In the genomic region with DNA sequence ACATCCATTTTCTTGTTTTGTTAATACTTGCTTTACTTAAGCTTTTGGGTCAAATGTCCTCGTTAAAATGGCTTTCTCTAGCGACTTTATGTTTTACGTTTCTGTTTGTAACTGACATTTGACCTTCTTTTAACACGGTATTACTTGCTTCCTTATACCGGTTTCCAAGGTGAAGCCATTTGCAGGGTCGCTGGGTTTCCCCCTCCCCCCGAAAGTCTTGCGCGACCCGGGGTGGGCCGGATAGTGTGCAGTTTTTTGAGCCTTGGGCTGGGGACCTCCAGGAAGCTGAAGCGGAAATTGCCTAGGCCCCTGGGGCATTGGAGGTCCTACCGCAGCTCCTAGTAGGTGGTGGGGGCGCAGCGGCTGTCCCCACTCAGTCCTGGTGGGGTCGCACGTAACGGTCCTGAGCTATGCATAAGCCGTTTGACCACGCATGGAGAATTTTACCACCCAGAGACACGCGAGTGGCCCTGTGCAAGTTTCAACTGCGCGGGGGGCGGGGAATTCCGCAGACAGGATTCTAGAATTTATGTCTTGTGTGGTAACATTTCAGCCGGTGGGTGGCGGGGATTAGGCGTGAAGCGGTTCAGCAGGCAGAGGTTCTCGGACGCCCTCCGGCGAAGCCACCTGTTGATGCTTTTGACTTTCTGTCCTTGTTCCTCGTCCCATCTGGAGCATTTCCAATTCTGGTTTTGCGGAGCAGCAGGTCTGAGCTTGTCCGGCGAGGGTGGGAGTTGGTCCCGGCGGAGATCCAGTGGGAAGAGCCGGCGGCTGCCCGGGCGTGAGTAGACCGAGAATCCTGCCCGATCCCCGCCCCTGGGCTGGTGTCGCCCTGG, we compare ENCODE assay signal across 1 cellular context.
TF ChIP-seq lines count a peak whose summit lies in the region.

No MANE protein-coding gene starts in this region.

TF ChIP-seq in HepG2, 621 proteins besides CTCF, POLR2A, EP300 and RAD21 (continued from another document and continues in another):
- TF ChIP-seq KAT8 (CRISPR knock-in tag; IDR thresholded peaks at IDR 0.05) (peak; percentile 81; the same call in 1 of the 2 replicates), HNRNPLL (IDR thresholded peaks at IDR 0.05; ENCODE audit: low read depth, low read length, poor library complexity, severe bottlenecking) (peak; percentile 92), AKAP8 (CRISPR knock-in tag; IDR thresholded peaks at IDR 0.05) (no peak; the same call in 1 of the 2 replicates), FOSL1 (CRISPR knock-in tag; IDR thresholded peaks at IDR 0.05; ENCODE audit: borderline replicate concordance) (no peak), ZNF12 (CRISPR knock-in tag; IDR thresholded peaks at IDR 0.05) (peak; percentile 47; the same call in 1 of the 2 replicates), ZMYM2 (CRISPR knock-in tag; IDR thresholded peaks at IDR 0.05) (no peak), RELA (CRISPR knock-in tag; IDR thresholded peaks at IDR 0.05) (0 out of 2 replicates have a peak, but pooled peaks have one; percentile 63), XBP1 (CRISPR knock-in tag; IDR thresholded peaks at IDR 0.05) (no peak), ZNF510 (CRISPR knock-in tag; IDR thresholded peaks at IDR 0.05; ENCODE audit: low read depth) (peak; percentile 96), FLYWCH1 (CRISPR knock-in tag; IDR thresholded peaks at IDR 0.05) (no peak), ZFP36L2 (CRISPR knock-in tag; IDR thresholded peaks at IDR 0.05) (no peak; the same call in 1 of the 2 replicates), ZNF251 (CRISPR knock-in tag; IDR thresholded peaks at IDR 0.05) (0 out of 2 replicates have a peak, but pooled peaks have one; percentile 59), ZNF343 (CRISPR knock-in tag; IDR thresholded peaks at IDR 0.05) (peak; percentile 97), ZNF781 (CRISPR knock-in tag; IDR thresholded peaks at IDR 0.05; ENCODE audit: borderline replicate concordance, not compliant biosample characterization) (no peak), FOXK2 (IDR thresholded peaks at IDR 0.05) (no peak), SMARCC2 (IDR thresholded peaks at IDR 0.05) (no peak), THYN1 (CRISPR knock-in tag; IDR thresholded peaks at IDR 0.05; ENCODE audit: borderline replicate concordance, low read depth) (no peak), SRSF9 (IDR thresholded peaks at IDR 0.05; ENCODE audit: borderline replicate concordance, insufficient read depth, low read depth, low read length, poor library complexity, severe bottlenecking) (no peak), ZNF7 (CRISPR knock-in tag; IDR thresholded peaks at IDR 0.05) (no peak), ZFAT (CRISPR knock-in tag; conservative IDR thresholded peaks at IDR 0.05) (no peak), ZNF296 (CRISPR knock-in tag; conservative IDR thresholded peaks at IDR 0.05) (no peak), ZFP90 (CRISPR knock-in tag; IDR thresholded peaks at IDR 0.05; ENCODE audit: borderline replicate concordance) (peak; percentile 96; the same call in 1 of the 2 replicates), ZNF776 (CRISPR knock-in tag; IDR thresholded peaks at IDR 0.05) (no peak; the same call in 1 of the 2 replicates), ZSCAN25 (CRISPR knock-in tag; IDR thresholded peaks at IDR 0.05) (0 out of 2 replicates have a peak, but pooled peaks have one; percentile 49), TAF15 (IDR thresholded peaks at IDR 0.05; ENCODE audit: low read depth, low read length, poor library complexity, severe bottlenecking) (no peak), ZNF468 (CRISPR knock-in tag; IDR thresholded peaks at IDR 0.05) (no peak), ZBTB8A (CRISPR knock-in tag; IDR thresholded peaks at IDR 0.05; ENCODE audit: borderline replicate concordance, low read depth) (peak; percentile 73), FIP1L1 (IDR thresholded peaks at IDR 0.05; ENCODE audit: borderline replicate concordance, insufficient read depth, low read depth, low read length) (no peak), KLF15 (CRISPR knock-in tag; IDR thresholded peaks at IDR 0.05; ENCODE audit: borderline replicate concordance) (peak; percentile 44; the same call in 1 of the 2 replicates), ZZZ3 (CRISPR knock-in tag; IDR thresholded peaks at IDR 0.05; ENCODE audit: borderline replicate concordance) (peak; percentile 87), MAZ (IDR thresholded peaks at IDR 0.05; ENCODE audit: borderline replicate concordance, low read depth, low read length) (no peak; the same call in 1 of the 2 replicates), MAZ (CRISPR knock-in tag; IDR thresholded peaks at IDR 0.05; ENCODE audit: low read depth) (peak; percentile 75; the same call in 1 of the 2 replicates), PHF8 (CRISPR knock-in tag; IDR thresholded peaks at IDR 0.05) (peak; percentile 66), CAMTA2 (CRISPR knock-in tag; IDR thresholded peaks at IDR 0.05; ENCODE audit: borderline replicate concordance) (peak; percentile 59; the same call in 1 of the 2 replicates), SNRNP70 (IDR thresholded peaks at IDR 0.05; ENCODE audit: low read depth, low read length) (no peak), PHB2 (IDR thresholded peaks at IDR 0.05; ENCODE audit: partially characterized antibody) (no peak), CCAR2 (optimal IDR thresholded peaks at IDR 0.05; ENCODE audit: low read depth, low read length) (peak; percentile 67), NCOR1 (IDR thresholded peaks at IDR 0.05; ENCODE audit: borderline replicate concordance, low read length) (peak; percentile 66)
- TF ChIP-seq, protein P1, sequence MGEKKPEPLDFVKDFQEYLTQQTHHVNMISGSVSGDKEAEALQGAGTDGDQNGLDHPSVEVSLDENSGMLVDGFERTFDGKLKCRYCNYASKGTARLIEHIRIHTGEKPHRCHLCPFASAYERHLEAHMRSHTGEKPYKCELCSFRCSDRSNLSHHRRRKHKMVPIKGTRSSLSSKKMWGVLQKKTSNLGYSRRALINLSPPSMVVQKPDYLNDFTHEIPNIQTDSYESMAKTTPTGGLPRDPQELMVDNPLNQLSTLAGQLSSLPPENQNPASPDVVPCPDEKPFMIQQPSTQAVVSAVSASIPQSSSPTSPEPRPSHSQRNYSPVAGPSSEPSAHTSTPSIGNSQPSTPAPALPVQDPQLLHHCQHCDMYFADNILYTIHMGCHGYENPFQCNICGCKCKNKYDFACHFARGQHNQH (CRISPR knock-in tag; IDR thresholded peaks at IDR 0.05), result peak; percentile 84
- TF ChIP-seq, protein P2, sequence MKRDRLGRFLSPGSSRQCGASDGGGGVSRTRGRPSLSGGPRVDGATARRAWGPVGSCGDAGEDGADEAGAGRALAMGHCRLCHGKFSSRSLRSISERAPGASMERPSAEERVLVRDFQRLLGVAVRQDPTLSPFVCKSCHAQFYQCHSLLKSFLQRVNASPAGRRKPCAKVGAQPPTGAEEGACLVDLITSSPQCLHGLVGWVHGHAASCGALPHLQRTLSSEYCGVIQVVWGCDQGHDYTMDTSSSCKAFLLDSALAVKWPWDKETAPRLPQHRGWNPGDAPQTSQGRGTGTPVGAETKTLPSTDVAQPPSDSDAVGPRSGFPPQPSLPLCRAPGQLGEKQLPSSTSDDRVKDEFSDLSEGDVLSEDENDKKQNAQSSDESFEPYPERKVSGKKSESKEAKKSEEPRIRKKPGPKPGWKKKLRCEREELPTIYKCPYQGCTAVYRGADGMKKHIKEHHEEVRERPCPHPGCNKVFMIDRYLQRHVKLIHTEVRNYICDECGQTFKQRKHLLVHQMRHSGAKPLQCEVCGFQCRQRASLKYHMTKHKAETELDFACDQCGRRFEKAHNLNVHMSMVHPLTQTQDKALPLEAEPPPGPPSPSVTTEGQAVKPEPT (CRISPR knock-in tag; IDR thresholded peaks at IDR 0.05; ENCODE audit: low read depth), result peak; percentile 94
- TF ChIP-seq, protein P3, sequence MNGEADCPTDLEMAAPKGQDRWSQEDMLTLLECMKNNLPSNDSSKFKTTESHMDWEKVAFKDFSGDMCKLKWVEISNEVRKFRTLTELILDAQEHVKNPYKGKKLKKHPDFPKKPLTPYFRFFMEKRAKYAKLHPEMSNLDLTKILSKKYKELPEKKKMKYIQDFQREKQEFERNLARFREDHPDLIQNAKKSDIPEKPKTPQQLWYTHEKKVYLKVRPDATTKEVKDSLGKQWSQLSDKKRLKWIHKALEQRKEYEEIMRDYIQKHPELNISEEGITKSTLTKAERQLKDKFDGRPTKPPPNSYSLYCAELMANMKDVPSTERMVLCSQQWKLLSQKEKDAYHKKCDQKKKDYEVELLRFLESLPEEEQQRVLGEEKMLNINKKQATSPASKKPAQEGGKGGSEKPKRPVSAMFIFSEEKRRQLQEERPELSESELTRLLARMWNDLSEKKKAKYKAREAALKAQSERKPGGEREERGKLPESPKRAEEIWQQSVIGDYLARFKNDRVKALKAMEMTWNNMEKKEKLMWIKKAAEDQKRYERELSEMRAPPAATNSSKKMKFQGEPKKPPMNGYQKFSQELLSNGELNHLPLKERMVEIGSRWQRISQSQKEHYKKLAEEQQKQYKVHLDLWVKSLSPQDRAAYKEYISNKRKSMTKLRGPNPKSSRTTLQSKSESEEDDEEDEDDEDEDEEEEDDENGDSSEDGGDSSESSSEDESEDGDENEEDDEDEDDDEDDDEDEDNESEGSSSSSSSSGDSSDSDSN (CRISPR knock-in tag; IDR thresholded peaks at IDR 0.05), result peak; percentile 65
- TF ChIP-seq, protein P4, sequence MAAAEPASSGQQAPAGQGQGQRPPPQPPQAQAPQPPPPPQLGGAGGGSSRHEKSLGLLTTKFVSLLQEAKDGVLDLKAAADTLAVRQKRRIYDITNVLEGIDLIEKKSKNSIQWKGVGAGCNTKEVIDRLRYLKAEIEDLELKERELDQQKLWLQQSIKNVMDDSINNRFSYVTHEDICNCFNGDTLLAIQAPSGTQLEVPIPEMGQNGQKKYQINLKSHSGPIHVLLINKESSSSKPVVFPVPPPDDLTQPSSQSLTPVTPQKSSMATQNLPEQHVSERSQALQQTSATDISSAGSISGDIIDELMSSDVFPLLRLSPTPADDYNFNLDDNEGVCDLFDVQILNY (CRISPR knock-in tag; conservative IDR thresholded peaks at IDR 0.05), result no peak
- TF ChIP-seq, protein P5, sequence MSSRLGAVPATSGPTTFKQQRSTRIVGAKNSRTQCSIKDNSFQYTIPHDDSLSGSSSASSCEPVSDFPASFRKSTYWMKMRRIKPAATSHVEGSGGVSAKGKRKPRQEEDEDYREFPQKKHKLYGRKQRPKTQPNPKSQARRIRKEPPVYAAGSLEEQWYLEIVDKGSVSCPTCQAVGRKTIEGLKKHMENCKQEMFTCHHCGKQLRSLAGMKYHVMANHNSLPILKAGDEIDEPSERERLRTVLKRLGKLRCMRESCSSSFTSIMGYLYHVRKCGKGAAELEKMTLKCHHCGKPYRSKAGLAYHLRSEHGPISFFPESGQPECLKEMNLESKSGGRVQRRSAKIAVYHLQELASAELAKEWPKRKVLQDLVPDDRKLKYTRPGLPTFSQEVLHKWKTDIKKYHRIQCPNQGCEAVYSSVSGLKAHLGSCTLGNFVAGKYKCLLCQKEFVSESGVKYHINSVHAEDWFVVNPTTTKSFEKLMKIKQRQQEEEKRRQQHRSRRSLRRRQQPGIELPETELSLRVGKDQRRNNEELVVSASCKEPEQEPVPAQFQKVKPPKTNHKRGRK (CRISPR knock-in tag; IDR thresholded peaks at IDR 0.05), result no peak
- TF ChIP-seq, protein P6, sequence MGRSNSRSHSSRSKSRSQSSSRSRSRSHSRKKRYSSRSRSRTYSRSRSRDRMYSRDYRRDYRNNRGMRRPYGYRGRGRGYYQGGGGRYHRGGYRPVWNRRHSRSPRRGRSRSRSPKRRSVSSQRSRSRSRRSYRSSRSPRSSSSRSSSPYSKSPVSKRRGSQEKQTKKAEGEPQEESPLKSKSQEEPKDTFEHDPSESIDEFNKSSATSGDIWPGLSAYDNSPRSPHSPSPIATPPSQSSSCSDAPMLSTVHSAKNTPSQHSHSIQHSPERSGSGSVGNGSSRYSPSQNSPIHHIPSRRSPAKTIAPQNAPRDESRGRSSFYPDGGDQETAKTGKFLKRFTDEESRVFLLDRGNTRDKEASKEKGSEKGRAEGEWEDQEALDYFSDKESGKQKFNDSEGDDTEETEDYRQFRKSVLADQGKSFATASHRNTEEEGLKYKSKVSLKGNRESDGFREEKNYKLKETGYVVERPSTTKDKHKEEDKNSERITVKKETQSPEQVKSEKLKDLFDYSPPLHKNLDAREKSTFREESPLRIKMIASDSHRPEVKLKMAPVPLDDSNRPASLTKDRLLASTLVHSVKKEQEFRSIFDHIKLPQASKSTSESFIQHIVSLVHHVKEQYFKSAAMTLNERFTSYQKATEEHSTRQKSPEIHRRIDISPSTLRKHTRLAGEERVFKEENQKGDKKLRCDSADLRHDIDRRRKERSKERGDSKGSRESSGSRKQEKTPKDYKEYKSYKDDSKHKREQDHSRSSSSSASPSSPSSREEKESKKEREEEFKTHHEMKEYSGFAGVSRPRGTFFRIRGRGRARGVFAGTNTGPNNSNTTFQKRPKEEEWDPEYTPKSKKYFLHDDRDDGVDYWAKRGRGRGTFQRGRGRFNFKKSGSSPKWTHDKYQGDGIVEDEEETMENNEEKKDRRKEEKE (IDR thresholded peaks at IDR 0.05), result no peak
- TF ChIP-seq, protein P7, sequence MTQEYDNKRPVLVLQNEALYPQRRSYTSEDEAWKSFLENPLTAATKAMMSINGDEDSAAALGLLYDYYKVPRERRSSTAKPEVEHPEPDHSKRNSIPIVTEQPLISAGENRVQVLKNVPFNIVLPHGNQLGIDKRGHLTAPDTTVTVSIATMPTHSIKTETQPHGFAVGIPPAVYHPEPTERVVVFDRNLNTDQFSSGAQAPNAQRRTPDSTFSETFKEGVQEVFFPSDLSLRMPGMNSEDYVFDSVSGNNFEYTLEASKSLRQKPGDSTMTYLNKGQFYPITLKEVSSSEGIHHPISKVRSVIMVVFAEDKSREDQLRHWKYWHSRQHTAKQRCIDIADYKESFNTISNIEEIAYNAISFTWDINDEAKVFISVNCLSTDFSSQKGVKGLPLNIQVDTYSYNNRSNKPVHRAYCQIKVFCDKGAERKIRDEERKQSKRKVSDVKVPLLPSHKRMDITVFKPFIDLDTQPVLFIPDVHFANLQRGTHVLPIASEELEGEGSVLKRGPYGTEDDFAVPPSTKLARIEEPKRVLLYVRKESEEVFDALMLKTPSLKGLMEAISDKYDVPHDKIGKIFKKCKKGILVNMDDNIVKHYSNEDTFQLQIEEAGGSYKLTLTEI (CRISPR knock-in tag; conservative IDR thresholded peaks at IDR 0.05), result no peak
- TF ChIP-seq, protein P8, sequence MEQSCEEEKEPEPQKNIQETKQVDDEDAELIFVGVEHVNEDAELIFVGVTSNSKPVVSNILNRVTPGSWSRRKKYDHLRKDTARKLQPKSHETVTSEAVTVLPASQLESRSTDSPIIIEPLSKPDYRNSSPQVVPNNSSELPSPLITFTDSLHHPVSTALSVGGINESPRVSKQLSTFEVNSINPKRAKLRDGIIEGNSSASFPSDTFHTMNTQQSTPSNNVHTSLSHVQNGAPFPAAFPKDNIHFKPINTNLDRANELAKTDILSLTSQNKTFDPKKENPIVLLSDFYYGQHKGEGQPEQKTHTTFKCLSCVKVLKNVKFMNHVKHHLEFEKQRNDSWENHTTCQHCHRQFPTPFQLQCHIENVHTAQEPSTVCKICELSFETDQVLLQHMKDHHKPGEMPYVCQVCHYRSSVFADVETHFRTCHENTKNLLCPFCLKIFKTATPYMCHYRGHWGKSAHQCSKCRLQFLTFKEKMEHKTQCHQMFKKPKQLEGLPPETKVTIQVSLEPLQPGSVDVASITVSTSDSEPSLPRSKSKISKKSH (CRISPR knock-in tag; IDR thresholded peaks at IDR 0.05; ENCODE audit: borderline replicate concordance), result no peak
- TF ChIP-seq, protein P9, sequence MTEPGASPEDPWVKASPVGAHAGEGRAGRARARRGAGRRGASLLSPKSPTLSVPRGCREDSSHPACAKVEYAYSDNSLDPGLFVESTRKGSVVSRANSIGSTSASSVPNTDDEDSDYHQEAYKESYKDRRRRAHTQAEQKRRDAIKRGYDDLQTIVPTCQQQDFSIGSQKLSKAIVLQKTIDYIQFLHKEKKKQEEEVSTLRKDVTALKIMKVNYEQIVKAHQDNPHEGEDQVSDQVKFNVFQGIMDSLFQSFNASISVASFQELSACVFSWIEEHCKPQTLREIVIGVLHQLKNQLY (CRISPR knock-in tag; IDR thresholded peaks at IDR 0.05), result no peak
